In genomic region chr18:80180778-80181564, GRCh38 we compare ENCODE assay signal across 14 cellular contexts.
"Had no signal": no experiment of that assay in that cellular context is flagged by ENCODE, and none has a peak within 500 bp of the region (broad histone marks: within the 10 kb centered on the region; RNA-seq: fewer than 3 reads in every experiment).

No MANE protein-coding gene starts in this region.

- ATAC-seq: activated CD8-positive, alpha-beta T cell treated with anti-CD3 and anti-CD28 coated beads for 36 hours; stimulated activated naive B cell treated with anti-CD40 and anti-IgM and Interleukin-4, amounts not matched to agents 10 μg/mL and 1 μg/mL and 100 μg/mL, for 72 hours had no signal

- H3K27me3 ChIP-seq: brain microvascular endothelial cell, hepatocyte, tibial nerve had no signal

- H3K4me1 ChIP-seq: lower lobe of right lung had no signal

- H3K9me3 ChIP-seq: lower lobe of right lung, tibial nerve had no signal

- H3K4me3 ChIP-seq: hepatocyte, lower lobe of right lung, tibial nerve had no signal

- DNase-seq: activated CD4-positive, alpha-beta T cell treated with anti-CD3 and anti-CD28 coated beads, Interleukin-2, amount 10 ng/mL, durations not matched to agents 24 days and 14 days; activated CD8-positive, alpha-beta T cell treated with anti-CD3 and anti-CD28 coated beads for 36 hours; activated naive CD4-positive, alpha-beta T cell treated with anti-CD3 and anti-CD28 coated beads for 36 hours; activated T-cell treated with anti-CD3 and anti-CD28 coated beads, Interleukin-2, amount 50 U/mL, for 1 hour; anterior cingulate cortex; brain microvascular endothelial cell; effector CD4-positive, alpha-beta T cell; lower lobe of right lung; nucleus accumbens; stimulated activated naive B cell treated with anti-CD40 and anti-IgM and Interleukin-4, amounts not matched to agents 10 μg/mL and 1 μg/mL and 100 μg/mL, for 72 hours; T-helper 1 cell; T1000 had no signal

- H3K36me3 ChIP-seq: brain microvascular endothelial cell, lower lobe of right lung, tibial nerve had no signal

- H3K27ac ChIP-seq: brain microvascular endothelial cell, hepatocyte, lower lobe of right lung had no signal
